Comparison of ENCODE assay signal across 17 cellular contexts in the genomic region with DNA sequence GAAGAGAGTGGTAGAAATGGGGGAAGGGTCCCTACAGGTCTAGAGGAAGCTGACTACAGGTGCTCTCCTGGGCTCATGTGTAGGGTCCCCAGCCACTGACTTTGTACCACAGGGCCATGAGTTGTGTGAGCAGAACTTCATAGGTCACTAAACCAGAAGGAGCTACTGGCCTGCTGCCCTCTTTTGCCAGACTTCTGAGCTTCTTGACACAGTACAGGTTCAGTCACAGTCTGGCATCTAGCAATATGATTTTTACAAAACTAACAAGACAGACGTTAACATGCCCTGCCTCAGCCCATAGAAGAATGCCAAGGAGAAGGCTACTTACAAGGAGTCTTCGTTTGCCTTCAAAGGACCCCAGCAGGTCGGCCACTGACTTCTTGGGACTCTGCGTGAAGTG. TPM values are rescaled to one million over a fixed set of nuclear protein-coding genes. Genes with fewer than 3 reads are reported as not detected.
A peak's percentile ranks its signal among the peaks of the same experiment; 100 is the strongest.
DNase-seq lines count a peak whose midpoint lies in the region; ATAC-seq and TF ChIP-seq lines count a peak whose summit lies in the region.
"Had no signal": no experiment of that assay in that cellular context is flagged by ENCODE, and none has a peak within 500 bp of the region (broad histone marks: within the 10 kb centered on the region; RNA-seq: fewer than 3 reads in every experiment).

No MANE protein-coding gene starts in this region.

- POLR2A ChIA-PET in Caco-2 (lab: Charles Lee), result no interaction called here

- no peak overlapping the region for H3K27ac Mint-ChIP-seq in Caco-2 (ENCODE audit: unreplicated experiment)

- H3K27ac ChIP-seq in right atrium auricular region (peak overlapping the region; percentile 67 to 80), gastroesophageal sphincter (peak overlapping the region; percentile 85 to 91 (median 88)), sigmoid colon (peak overlapping the region; percentile 80 to 86 (median 84))
- H3K27ac ChIP-seq: SJCRH30 had no signal

- H3K36me3 ChIP-seq in right atrium auricular region, result no peaks in the 10 kb centered on the region
- H3K36me3 ChIP-seq in gastroesophageal sphincter, result no peaks in the 10 kb centered on the region
- H3K36me3 ChIP-seq in sigmoid colon, result no peaks in the 10 kb centered on the region
- H3K36me3 ChIP-seq in Caco-2 (ENCODE audit: control insufficient read depth, insufficient read depth, low read length), result no peaks in the 10 kb centered on the region
- H3K36me3 ChIP-seq: HAP-1, SJCRH30 had no signal

- no peaks in the 10 kb centered on the region for H3K9me3 ChIP-seq in right atrium auricular region
- H3K9me3 ChIP-seq in gastroesophageal sphincter, result no peaks in the 10 kb centered on the region
- no peaks in the 10 kb centered on the region for H3K9me3 ChIP-seq in sigmoid colon
- no peaks in the 10 kb centered on the region for H3K9me3 ChIP-seq in Caco-2
- H3K9me3 ChIP-seq: HAP-1, SJCRH30 had no signal

- ATAC-seq in Right ventricle myocardium superior (ENCODE audit: poor library complexity), result no peak
- ATAC-seq in gastroesophageal sphincter, result no peak
- ATAC-seq: stimulated activated naive CD8-positive, alpha-beta T cell treated with anti-CD3 and anti-CD28 coated beads, Interleukin-15, Interleukin-2, amounts not matched to agents 100 U/mL and 50 U/mL, for 24 hours had no signal

- H3K4me1 Mint-ChIP-seq in Caco-2 (ENCODE audit: low read depth, unreplicated experiment), result peaks cover 2% of the 10 kb centered on the region

- DNase-seq in right atrium auricular region (ENCODE audit: low spot score) (no peak), Right ventricle myocardium superior (no peak), sigmoid colon (peak; percentile 85), GM20000 (ENCODE audit: low spot score) (no peak), Caco-2 (no peak), iPS-NIHi11 (ENCODE audit: low spot score) (no peak), NCI-H226 (no peak)
- DNase-seq: ACHN; activated naive CD4-positive, alpha-beta T cell; central memory CD4-positive, alpha-beta T cell; NCI-H2029 treated with DMSO at 0.1 percent for 48 hours; NK-92 treated with Interleukin-12 subunit alpha and Interleukin-12 subunit beta, amount 100 ng/mL, for 24 hours; SJCRH30; stimulated activated CD4-positive, alpha-beta T cell treated with anti-CD3 and anti-CD28 coated beads, Interleukin-4, amount 100 ng/mL, for 4 hours; stimulated activated naive CD8-positive, alpha-beta T cell treated with anti-CD3 and anti-CD28 coated beads, Interleukin-15, Interleukin-2, amounts not matched to agents 100 U/mL and 50 U/mL, for 24 hours had no signal

- no peaks in the 10 kb centered on the region for H3K27me3 ChIP-seq in right atrium auricular region
- H3K27me3 ChIP-seq in gastroesophageal sphincter, result no peaks in the 10 kb centered on the region
- H3K27me3 ChIP-seq in sigmoid colon, result no peaks in the 10 kb centered on the region
- H3K27me3 ChIP-seq in Caco-2 (replicated peaks; ENCODE audit: control insufficient read depth, insufficient read depth, low read length), result no peaks in the 10 kb centered on the region
- H3K27me3 ChIP-seq: SJCRH30 had no signal

- TF ChIP-seq EP300 in gastroesophageal sphincter (IDR thresholded peaks at IDR 0.05) (no peak), sigmoid colon (IDR thresholded peaks at IDR 0.05) (peak in 2 of 4 donors; percentile 18 to 34)

- H3K4me3 ChIP-seq in right atrium auricular region (peak overlapping the region; percentile 29 to 50), gastroesophageal sphincter (peak overlapping the region in 1 of 2 donors; percentile 52), sigmoid colon (peak overlapping the region in 3 of 4 donors; percentile 19 to 51 (median 48)), Caco-2 (ENCODE audit: low read depth, low read length) (no peak overlapping the region)
- H3K4me3 ChIP-seq: HAP-1, SJCRH30 had no signal

- H3K9me3 Mint-ChIP-seq in Caco-2 (ENCODE audit: unreplicated experiment), result peaks cover 9% of the 10 kb centered on the region

- BruUV-seq in Caco-2 (replicated peaks; lab: Mats Ljungman, UMichigan), result no TSS peak

- intact Hi-C loops in Right ventricle myocardium superior (cut with DNase I) (no loop called here), sigmoid colon (cut with DNase I) (loop anchor here (5.0 to 10.0 kb wide), 4 partner anchors 75 to 767 kb away; a partner anchor contains a TSS), Caco-2 (cut with micrococcal nuclease; ENCODE audit: unreplicated experiment) (no loop called here)

- no peaks in the 10 kb centered on the region for H3K27me3 Mint-ChIP-seq in Caco-2 (ENCODE audit: insufficient read depth, unreplicated experiment)

- CTCF ChIA-PET in Caco-2 (lab: Charles Lee), result no interaction called here

- no peaks in the 10 kb centered on the region for H3K36me3 Mint-ChIP-seq in Caco-2 (ENCODE audit: insufficient read depth, unreplicated experiment)

- H3K4me3 Mint-ChIP-seq in Caco-2 (ENCODE audit: unreplicated experiment), result no peak overlapping the region

- 24 to 53% methylated on average over 3 to 4 of the region's 4 CpGs for WGBS in gastroesophageal sphincter (ENCODE audit: low coverage in 1 of 2), 2 donors
- 76 to 77% methylated on average over 4 of the region's 4 CpGs for WGBS in sigmoid colon, 2 donors

- H3K4me1 ChIP-seq in right atrium auricular region (peaks cover 0 to 19% of the 10 kb centered on the region in 2 donors), gastroesophageal sphincter (peaks cover 18 to 100% (median 34%) of the 10 kb centered on the region in 3 donors), sigmoid colon (peaks cover 2 to 96% (median 90%) of the 10 kb centered on the region in 4 donors), Caco-2 (peaks cover 11% of the 10 kb centered on the region; the same call in 1 of the 2 replicates)

- no peak for TF ChIP-seq CTCF in right atrium auricular region (IDR thresholded peaks at IDR 0.05)
- TF ChIP-seq CTCF in gastroesophageal sphincter (IDR thresholded peaks at IDR 0.05), result no peak
- TF ChIP-seq CTCF in sigmoid colon (IDR thresholded peaks at IDR 0.05), result no peak
- TF ChIP-seq CTCF in GM20000 (IDR thresholded peaks at IDR 0.05; ENCODE audit: extremely low read depth, missing control alignments), result no peak
- no peak for TF ChIP-seq CTCF in Caco-2 (IDR thresholded peaks at IDR 0.05; ENCODE audit: insufficient read depth in 1 of 2, low read depth in 1 of 2, low read length in 1 of 2, severe bottlenecking in 1 of 2, unreplicated experiment in 1 of 2)

- no peak for TF ChIP-seq POLR2A in gastroesophageal sphincter (IDR thresholded peaks at IDR 0.05)
- no peak for TF ChIP-seq POLR2A in sigmoid colon (IDR thresholded peaks at IDR 0.05)

RNA-seq across cellular contexts. Expression of a gene that starts 3.2 kb away (rescaled TPM):
- 100 to 1,000 TPM in 1 of 2 donors, 10 to 100 TPM in 1; 94.4 to 206 TPM for total RNA-seq in right atrium auricular region
- 54.0 TPM for total RNA-seq in Right ventricle myocardium superior
- total RNA-seq in gastroesophageal sphincter, result 100 to 1,000 TPM in 2 of 4 donors, 10 to 100 TPM in 2; 30.8 to 208 (median 138) TPM
- 100 to 1,000 TPM in 1 of 4 donors, 10 to 100 TPM in 3; 18.8 to 201 (median 43.8) TPM for total RNA-seq in sigmoid colon
- polyA plus RNA-seq in sigmoid colon, result 10 to 100 TPM in 2 of 3 donors, 1 to 10 TPM in 1; 1.8 to 30.0 (median 12.1) TPM
- total RNA-seq in Caco-2 (2022), result 19.4 and 26.2 TPM in 2 replicates
